14 cellular contexts compared by ENCODE assay signal in genomic region chr9:107875571-107875980, GRCh38.
DNase-seq lines count a peak whose midpoint lies in the region; ATAC-seq and TF ChIP-seq lines count a peak whose summit lies in the region.
"Had no signal": no experiment of that assay in that cellular context is flagged by ENCODE, and none has a peak within 500 bp of the region (broad histone marks: within the 10 kb centered on the region; RNA-seq: fewer than 3 reads in every experiment).

No MANE protein-coding gene starts in this region.

- TF ChIP-seq EP300 in stomach (IDR thresholded peaks at IDR 0.05) = no peak

- H3K4me3 Mint-ChIP-seq in endodermal cell = no peak overlapping the region
- H3K4me3 Mint-ChIP-seq: activated naive CD8-positive, alpha-beta T cell treated with anti-CD3 and anti-CD28 coated beads, Interleukin-2, amount 10 ng/mL, durations not matched to agents 7 days and 5 days had no signal

- H3K27ac ChIP-seq in stomach (no peak overlapping the region), adrenal gland (no peak overlapping the region), endodermal cell (ENCODE audit: low read depth, low read length) (no peak overlapping the region)
- H3K27ac ChIP-seq: testis had no signal

- no peak overlapping the region for H3K27ac Mint-ChIP-seq in endodermal cell
- H3K27ac Mint-ChIP-seq: activated naive CD8-positive, alpha-beta T cell treated with anti-CD3 and anti-CD28 coated beads, Interleukin-2, amount 10 ng/mL, durations not matched to agents 7 days and 5 days had no signal

- peak; percentile 38 for DNase-seq in myocyte (ENCODE audit: low read depth)
- no peak for DNase-seq in stomach
- DNase-seq in SKM-1 treated with dmso at 0.1 percent for 144 hours (lab: John Stamatoyannopoulos, UW; ENCODE audit: unreplicated experiment) = no peak
- DNase-seq in adrenal gland = no peak
- no peak for DNase-seq in endodermal cell
- DNase-seq: activated naive CD8-positive, alpha-beta T cell treated with anti-CD3 and anti-CD28 coated beads, Interleukin-2, amount 10 ng/mL, durations not matched to agents 7 days and 5 days; mammary epithelial cell; RPMI8226; T1000; testis had no signal

- no peaks in the 10 kb centered on the region for H3K4me1 ChIP-seq in stomach
- H3K4me1 ChIP-seq in adrenal gland (replicated peaks in 1 of 2) = no peaks in the 10 kb centered on the region
- H3K4me1 ChIP-seq in endodermal cell (ENCODE audit: control insufficient read depth, insufficient read depth, low read length) = no peaks in the 10 kb centered on the region
- H3K4me1 ChIP-seq: testis had no signal

- H3K27me3 Mint-ChIP-seq in endodermal cell (ENCODE audit: insufficient read depth) = peaks cover 59% of the 10 kb centered on the region
- H3K27me3 Mint-ChIP-seq: activated naive CD8-positive, alpha-beta T cell treated with anti-CD3 and anti-CD28 coated beads, Interleukin-2, amount 10 ng/mL, durations not matched to agents 7 days and 5 days had no signal

- no peaks in the 10 kb centered on the region for H3K27me3 ChIP-seq in stomach
- no peaks in the 10 kb centered on the region for H3K27me3 ChIP-seq in adrenal gland
- peaks cover 34% of the 10 kb centered on the region for H3K27me3 ChIP-seq in endodermal cell (ENCODE audit: control insufficient read depth, insufficient read depth, low read length, poor library complexity, severe bottlenecking)
- H3K27me3 ChIP-seq: neutrophil, testis had no signal

- H3K9me3 Mint-ChIP-seq in endodermal cell = no peaks in the 10 kb centered on the region

- whole genome bisulfite sequencing in stomach, 5 donors = 87 to 92% (median 90%) methylated on average over 9 of the region's 9 CpGs
- WGBS in adrenal gland, 4 donors = 85 to 89% (median 87%) methylated on average over 9 of the region's 9 CpGs
- 95 to 96% methylated on average over 7 to 9 of the region's 9 CpGs for WGBS in endodermal cell (ENCODE audit: insufficient coverage in 1 of 2, insufficient read length in 1 of 2), 2 experiments

- peak; percentile 57 for ATAC-seq in GM18498 (IDR thresholded peaks at IDR 0.05; ENCODE audit: unreplicated experiment)
- ATAC-seq in GM21576 (IDR thresholded peaks at IDR 0.05; ENCODE audit: unreplicated experiment) = peak; percentile 52
- peak; percentile 48 for ATAC-seq in HG03442 (IDR thresholded peaks at IDR 0.05; ENCODE audit: unreplicated experiment)

- TF ChIP-seq POLR2A in stomach (IDR thresholded peaks at IDR 0.05) (no peak), adrenal gland (IDR thresholded peaks at IDR 0.05) (no peak)

- no peaks in the 10 kb centered on the region for H3K36me3 Mint-ChIP-seq in endodermal cell (ENCODE audit: low read depth)
- H3K36me3 Mint-ChIP-seq: activated naive CD8-positive, alpha-beta T cell treated with anti-CD3 and anti-CD28 coated beads, Interleukin-2, amount 10 ng/mL, durations not matched to agents 7 days and 5 days had no signal

- TF ChIP-seq CTCF in stomach (IDR thresholded peaks at IDR 0.05) (no peak), adrenal gland (IDR thresholded peaks at IDR 0.05) (no peak), endodermal cell (conservative IDR thresholded peaks at IDR 0.05) (no peak)

- H3K4me1 Mint-ChIP-seq in endodermal cell = peaks cover 16% of the 10 kb centered on the region
- H3K4me1 Mint-ChIP-seq: activated naive CD8-positive, alpha-beta T cell treated with anti-CD3 and anti-CD28 coated beads, Interleukin-2, amount 10 ng/mL, durations not matched to agents 7 days and 5 days had no signal

- H3K36me3 ChIP-seq in stomach = no peaks in the 10 kb centered on the region
- no peaks in the 10 kb centered on the region for H3K36me3 ChIP-seq in adrenal gland (replicated peaks in 1 of 2)
- H3K36me3 ChIP-seq in endodermal cell (ENCODE audit: control insufficient read depth, insufficient read depth, low read length) = no peaks in the 10 kb centered on the region
- H3K36me3 ChIP-seq: neutrophil had no signal

- no peaks in the 10 kb centered on the region for H3K9me3 ChIP-seq in stomach
- H3K9me3 ChIP-seq in adrenal gland (replicated peaks in 1 of 3) = no peaks in the 10 kb centered on the region
- no peaks in the 10 kb centered on the region for H3K9me3 ChIP-seq in endodermal cell (ENCODE audit: control insufficient read depth, low read length)
- H3K9me3 ChIP-seq: neutrophil, testis had no signal

- no peak overlapping the region for H3K9ac ChIP-seq in endodermal cell (ENCODE audit: extremely low read depth, low read length, poor library complexity, severe bottlenecking)

- H3K4me3 ChIP-seq in stomach = no peak overlapping the region
- no peak overlapping the region for H3K4me3 ChIP-seq in adrenal gland
- H3K4me3 ChIP-seq in endodermal cell (ENCODE audit: low read length) = no peak overlapping the region
- H3K4me3 ChIP-seq: testis had no signal

- intact Hi-C loops in stomach (cut with DNase I; ENCODE audit: low total_unique reads) = no loop called here
- intact Hi-C loops in adrenal gland (cut with DNase I) = no loop called here
